Comparison of ENCODE assay signal across 1 cellular context in genomic region chr14:24371605-24372004, GRCh38. TPM values are rescaled to one million over a fixed set of nuclear protein-coding genes. Genes with fewer than 3 reads are reported as not detected.
"Had no signal": no experiment of that assay in that cellular context is flagged by ENCODE, and none has a peak within 500 bp of the region (broad histone marks: within the 10 kb centered on the region; RNA-seq: fewer than 3 reads in every experiment).

No MANE protein-coding gene starts in this region.

RNA-seq across cellular contexts. Expression of gene CBLN3, which starts 57.9 kb away (rescaled TPM):
- total RNA-seq: frontal cortex had no signal
